1 cellular context compared by ENCODE assay signal in genomic region chr12:94207467-94208432, GRCh38.
TF ChIP-seq lines count a peak whose summit lies in the region.

No MANE protein-coding gene starts in this region.

TF ChIP-seq in GM12878, 131 proteins besides CTCF, POLR2A, EP300 and RAD21 (continued from another document):
- no peak for TF ChIP-seq TCF12 (IDR thresholded peaks at IDR 0.05; ENCODE audit: low read depth, low read length)
- peak; percentile 63; the same call in 1 of the 2 replicates for TF ChIP-seq CHD2 (IDR thresholded peaks at IDR 0.05; ENCODE audit: borderline replicate concordance, low read depth, low read length)
- TF ChIP-seq JUNB (IDR thresholded peaks at IDR 0.05) = peak; percentile 81
- TF ChIP-seq USF2 (IDR thresholded peaks at IDR 0.05; ENCODE audit: borderline replicate concordance, low read depth, low read length) = no peak
- peak in 1 of 2 experiments; percentile 57; a peak in 1 of 4 replicates for TF ChIP-seq ETV6 (conservative IDR thresholded peaks at IDR 0.05 in 1 of 2, IDR thresholded peaks at IDR 0.05 in 1 of 2; ENCODE audit: borderline replicate concordance in 1 of 2, low read depth in 1 of 2)
- TF ChIP-seq PML (IDR thresholded peaks at IDR 0.05; ENCODE audit: low read length) = peak; percentile 42
- no peak for TF ChIP-seq YBX1 (IDR thresholded peaks at IDR 0.05)
- TF ChIP-seq ESRRA (IDR thresholded peaks at IDR 0.05; ENCODE audit: low read length) = 0 out of 2 replicates have a peak, but pooled peaks have one; percentile 44
- TF ChIP-seq RELA (IDR thresholded peaks at IDR 0.05; ENCODE audit: borderline replicate concordance, partially characterized antibody) = peak; percentile 34
- no peak for TF ChIP-seq KAT2A (conservative IDR thresholded peaks at IDR 0.05; ENCODE audit: control insufficient read depth, low read depth, low read length)
- TF ChIP-seq MTA3 (IDR thresholded peaks at IDR 0.05; ENCODE audit: borderline replicate concordance, low read length) = peak; percentile 79; the same call in 1 of the 2 replicates
- peak; percentile 85 for TF ChIP-seq POU2F2 (IDR thresholded peaks at IDR 0.05; ENCODE audit: borderline replicate concordance, low read depth, low read length)
- peak; percentile 81 for TF ChIP-seq MXI1 (IDR thresholded peaks at IDR 0.05; ENCODE audit: low read depth, low read length)
- 0 out of 2 replicates have a peak, but pooled peaks have one; percentile 46 for TF ChIP-seq ZNF217 (IDR thresholded peaks at IDR 0.05)
- peak; percentile 92 for TF ChIP-seq CREM (IDR thresholded peaks at IDR 0.05; ENCODE audit: low read depth)
- 0 out of 2 replicates have a peak, but pooled peaks have one; percentile 20 for TF ChIP-seq RB1 (IDR thresholded peaks at IDR 0.05; ENCODE audit: borderline replicate concordance)
- peak in 1 of 2 experiments; percentile 77; a peak in 3 of 4 replicates for TF ChIP-seq IKZF2 (IDR thresholded peaks at IDR 0.05)
- peak; percentile 92 for TF ChIP-seq ZNF384 (IDR thresholded peaks at IDR 0.05; ENCODE audit: borderline replicate concordance, low read depth, low read length)
